7 cellular contexts compared by ENCODE assay signal in the genomic region with DNA sequence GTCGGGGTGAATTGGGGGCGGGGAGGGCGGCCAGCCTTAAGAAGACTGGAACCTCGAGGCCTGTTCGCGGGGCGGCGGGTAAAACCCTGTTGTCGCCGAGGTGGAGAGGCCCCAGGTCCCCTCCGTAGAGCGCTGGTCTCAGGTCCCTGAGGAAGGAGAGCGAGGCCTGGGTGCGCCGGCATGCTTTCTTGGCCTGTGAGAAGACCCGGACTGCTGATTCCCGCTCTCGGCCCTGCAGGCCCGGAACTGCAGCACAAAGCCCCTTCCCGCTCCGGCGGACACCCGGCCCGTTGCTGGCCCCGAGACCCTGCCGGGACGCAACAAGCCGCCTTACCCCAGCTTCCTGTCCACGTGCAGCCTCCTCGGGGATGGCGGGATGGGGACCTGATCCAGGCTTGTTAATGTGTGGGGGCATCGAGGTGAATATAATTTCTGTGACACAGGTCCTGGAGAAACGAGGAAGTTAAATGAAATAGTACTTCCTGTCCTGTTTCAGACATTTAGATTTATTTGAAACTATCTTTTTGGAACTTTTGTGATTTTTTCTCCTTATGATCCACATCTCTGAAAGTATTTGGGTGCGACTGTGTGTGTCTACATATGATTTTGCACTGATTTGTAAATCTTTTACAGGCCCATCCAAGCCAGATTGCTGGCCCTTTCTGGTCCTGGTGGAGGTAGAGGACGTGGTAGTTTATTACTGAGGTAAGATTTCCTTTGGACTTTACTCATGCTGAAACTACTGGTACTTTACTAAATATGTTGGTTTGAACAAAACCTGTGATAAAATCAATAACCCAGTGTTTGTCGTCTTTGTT. TPM values are rescaled to one million over a fixed set of nuclear protein-coding genes. Genes with fewer than 3 reads are reported as not detected.
DNase-seq lines count a peak whose midpoint lies in the region; ATAC-seq and TF ChIP-seq lines count a peak whose summit lies in the region.

No MANE protein-coding gene starts in this region.

- H3K27ac Mint-ChIP-seq in activated B cell treated with CpG ODN at 0.5 μM for 24 hours = peak overlapping the region; percentile 99
- H3K27ac Mint-ChIP-seq in neural crest cell (ENCODE audit: unreplicated experiment) = peak overlapping the region; percentile 100

- H3K27me3 Mint-ChIP-seq in activated B cell treated with CpG ODN at 0.5 μM for 24 hours (no peaks in the 10 kb centered on the region), neural crest cell (ENCODE audit: low read depth) (peaks cover 4% of the 10 kb centered on the region)

- peaks cover 34% of the 10 kb centered on the region for H3K36me3 Mint-ChIP-seq in activated B cell treated with CpG ODN at 0.5 μM for 24 hours (ENCODE audit: low read depth)
- peaks cover 22% of the 10 kb centered on the region for H3K36me3 Mint-ChIP-seq in neural crest cell (ENCODE audit: low read depth)

- TF ChIP-seq EP300 in Ishikawa (IDR thresholded peaks at IDR 0.05; ENCODE audit: borderline replicate concordance) = no peak

- TF ChIP-seq CTCF in activated B cell treated with CpG ODN at 0.5 μM for 24 hours (IDR thresholded peaks at IDR 0.05) (no peak), fibroblast of mammary gland (conservative IDR thresholded peaks at IDR 0.05; ENCODE audit: control insufficient read depth, insufficient read depth, low read depth, low read length) (no peak), neural crest cell (conservative IDR thresholded peaks at IDR 0.05) (no peak)

- intact Hi-C loops in activated B cell treated with CpG ODN at 0.5 μM for 24 hours (cut with micrococcal nuclease) = loop anchor here (1.0 kb wide), 5 partner anchors 61 to 257 kb away; partner anchors contain the start of genes FBXO33, GEMIN2 and SEC23A

- no peaks in the 10 kb centered on the region for H3K9me3 Mint-ChIP-seq in activated B cell treated with CpG ODN at 0.5 μM for 24 hours
- no peaks in the 10 kb centered on the region for H3K9me3 Mint-ChIP-seq in neural crest cell

- peak; percentile 3 for ATAC-seq in GM21447 (IDR thresholded peaks at IDR 0.05; ENCODE audit: unreplicated experiment)
- peak; percentile 11 for ATAC-seq in activated B cell treated with CpG ODN at 0.5 μM for 24 hours (ENCODE audit: low read depth)
- ATAC-seq in GM18858 (IDR thresholded peaks at IDR 0.05; ENCODE audit: unreplicated experiment) = no peak

- H3K4me3 Mint-ChIP-seq in activated B cell treated with CpG ODN at 0.5 μM for 24 hours (peak overlapping the region; percentile 99), neural crest cell (peak overlapping the region; percentile 99)

- POLR2A ChIA-PET in activated B cell treated with CpG ODN at 0.5 μM for 24 hours (lab: Charles Lee) = interaction anchor here (0.6 to 2.4 kb wide), 15 partner anchors 9 to 259 kb away, joined by 3 to 45 read pairs (median 4); partner anchors contain the start of genes FBXO33, GEMIN2 and SEC23A

- no peak for TF ChIP-seq RAD21 in Ishikawa (IDR thresholded peaks at IDR 0.05; ENCODE audit: low read depth)

- CTCF ChIA-PET in activated B cell treated with CpG ODN at 0.5 μM for 24 hours (lab: Charles Lee) = no interaction called here

- H3K4me3 ChIP-seq in fibroblast of mammary gland (ENCODE audit: control insufficient read depth, low read depth, low read length) = peak overlapping the region; percentile 97

- peaks cover 41% of the 10 kb centered on the region for H3K4me1 Mint-ChIP-seq in activated B cell treated with CpG ODN at 0.5 μM for 24 hours
- peaks cover 41% of the 10 kb centered on the region for H3K4me1 Mint-ChIP-seq in neural crest cell

- DNase-seq in ELR (ENCODE audit: low read depth) (peak; percentile 60), activated B cell treated with CpG ODN at 0.5 μM for 24 hours (no peak), fibroblast of mammary gland (ENCODE audit: low read depth) (peak; percentile 26), neural crest cell (ENCODE audit: low read depth, low spot score) (peak; percentile 48)

TF ChIP-seq in Ishikawa, 13 proteins besides CTCF, POLR2A, EP300 and RAD21:
- TF ChIP-seq ZBTB7A (IDR thresholded peaks at IDR 0.05; ENCODE audit: low read depth) = no peak
- TF ChIP-seq, protein P1, sequence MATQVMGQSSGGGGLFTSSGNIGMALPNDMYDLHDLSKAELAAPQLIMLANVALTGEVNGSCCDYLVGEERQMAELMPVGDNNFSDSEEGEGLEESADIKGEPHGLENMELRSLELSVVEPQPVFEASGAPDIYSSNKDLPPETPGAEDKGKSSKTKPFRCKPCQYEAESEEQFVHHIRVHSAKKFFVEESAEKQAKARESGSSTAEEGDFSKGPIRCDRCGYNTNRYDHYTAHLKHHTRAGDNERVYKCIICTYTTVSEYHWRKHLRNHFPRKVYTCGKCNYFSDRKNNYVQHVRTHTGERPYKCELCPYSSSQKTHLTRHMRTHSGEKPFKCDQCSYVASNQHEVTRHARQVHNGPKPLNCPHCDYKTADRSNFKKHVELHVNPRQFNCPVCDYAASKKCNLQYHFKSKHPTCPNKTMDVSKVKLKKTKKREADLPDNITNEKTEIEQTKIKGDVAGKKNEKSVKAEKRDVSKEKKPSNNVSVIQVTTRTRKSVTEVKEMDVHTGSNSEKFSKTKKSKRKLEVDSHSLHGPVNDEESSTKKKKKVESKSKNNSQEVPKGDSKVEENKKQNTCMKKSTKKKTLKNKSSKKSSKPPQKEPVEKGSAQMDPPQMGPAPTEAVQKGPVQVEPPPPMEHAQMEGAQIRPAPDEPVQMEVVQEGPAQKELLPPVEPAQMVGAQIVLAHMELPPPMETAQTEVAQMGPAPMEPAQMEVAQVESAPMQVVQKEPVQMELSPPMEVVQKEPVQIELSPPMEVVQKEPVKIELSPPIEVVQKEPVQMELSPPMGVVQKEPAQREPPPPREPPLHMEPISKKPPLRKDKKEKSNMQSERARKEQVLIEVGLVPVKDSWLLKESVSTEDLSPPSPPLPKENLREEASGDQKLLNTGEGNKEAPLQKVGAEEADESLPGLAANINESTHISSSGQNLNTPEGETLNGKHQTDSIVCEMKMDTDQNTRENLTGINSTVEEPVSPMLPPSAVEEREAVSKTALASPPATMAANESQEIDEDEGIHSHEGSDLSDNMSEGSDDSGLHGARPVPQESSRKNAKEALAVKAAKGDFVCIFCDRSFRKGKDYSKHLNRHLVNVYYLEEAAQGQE (IDR thresholded peaks at IDR 0.05; ENCODE audit: low read depth) = no peak
- TF ChIP-seq CREB1 (IDR thresholded peaks at IDR 0.05; ENCODE audit: low read depth) = no peak
- peak; percentile 67 for TF ChIP-seq MAX (IDR thresholded peaks at IDR 0.05)
- TF ChIP-seq FOXM1 (IDR thresholded peaks at IDR 0.05; ENCODE audit: borderline replicate concordance, low read depth) = no peak

RNA-seq across cellular contexts. Expression of gene PNN, which starts 0.6 kb away (rescaled TPM):
- total RNA-seq in activated B cell treated with CpG ODN at 0.5 μM for 24 hours = 102 and 109 TPM in 2 replicates
- total RNA-seq in neural crest cell = 128 and 145 TPM in 2 replicates

RNA-seq across cellular contexts. Expression of gene TRAPPC6B, which starts 5.5 kb away (rescaled TPM):
- total RNA-seq in activated B cell treated with CpG ODN at 0.5 μM for 24 hours (19.8 and 21.6 TPM in 2 replicates), neural crest cell (18.1 and 18.2 TPM in 2 replicates)

RNA-seq across cellular contexts. Expression of gene MIA2, which starts 58.1 kb away (rescaled TPM):
- total RNA-seq in activated B cell treated with CpG ODN at 0.5 μM for 24 hours (22.6 and 27.1 TPM in 2 replicates), neural crest cell (10.6 and 12.7 TPM in 2 replicates)
